ENCODE assay signal across 8 cellular contexts in genomic region chr14:73644531-73645247, GRCh38. TPM values are rescaled to one million over a fixed set of nuclear protein-coding genes. Genes with fewer than 3 reads are reported as not detected.
DNase-seq lines count a peak whose midpoint lies in the region; ATAC-seq and TF ChIP-seq lines count a peak whose summit lies in the region.

A gene with protein sequence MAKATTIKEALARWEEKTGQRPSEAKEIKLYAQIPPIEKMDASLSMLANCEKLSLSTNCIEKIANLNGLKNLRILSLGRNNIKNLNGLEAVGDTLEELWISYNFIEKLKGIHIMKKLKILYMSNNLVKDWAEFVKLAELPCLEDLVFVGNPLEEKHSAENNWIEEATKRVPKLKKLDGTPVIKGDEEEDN (plus strand): TSS chr14:73644986. CDS start chr14:73645040, 54 bp downstream.

- H3K79me2 ChIP-seq in KMS-11 (ENCODE audit: insufficient read depth, low read depth) = no peaks in the 10 kb centered on the region

- no peak within 1 kb of the TSS for H3K27ac ChIP-seq in KMS-11
- peak within 1 kb of the TSS; percentile 91 for H3K27ac ChIP-seq in Panc1 (ENCODE audit: low read length)
- peak within 1 kb of the TSS; percentile 66 to 91 (median 87) for H3K27ac ChIP-seq in esophagus squamous epithelium

- peaks cover 16% of the 10 kb centered on the region for H3K4me1 ChIP-seq in KMS-11 (ENCODE audit: low read depth, poor library complexity, severe bottlenecking)
- 0 out of 2 replicates have a peak, but pooled peaks cover 6% of the 10 kb centered on the region for H3K4me1 ChIP-seq in Panc1 (ENCODE audit: control insufficient read depth, insufficient read depth, low read length)
- H3K4me1 ChIP-seq in esophagus squamous epithelium = peaks cover 4 to 23% (median 10%) of the 10 kb centered on the region in 3 donors

- H4K20me1 ChIP-seq in KMS-11 (ENCODE audit: insufficient read depth) = no peaks in the 10 kb centered on the region

- peak within 1 kb of the TSS; percentile 45; the same call in 1 of the 2 replicates for H3K9ac ChIP-seq in KMS-11

- in situ Hi-C loops in Panc1 (cut with HindIII; ENCODE audit: low pct_unique_long_range_greater_than_20kb, low sequenced_read_pairs) = no loop called here

- POLR2A ChIA-PET in Panc1 (lab: Charles Lee) = no interaction called here

- DNase-seq in DMS79 (lab: John Stamatoyannopoulos, UW) = peak; percentile 93
- peak; percentile 59 for DNase-seq in Panc1 (ENCODE audit: low read depth, low spot score)
- DNase-seq in activated T-cell treated with anti-CD3 and anti-CD28 coated beads, Interleukin-2, amount 50 U/mL, for 72 hours = peak; percentile 94 to 96
- DNase-seq in esophagus squamous epithelium (lab: John Stamatoyannopoulos, UW) = peak; percentile 45
- peak; percentile 95 for DNase-seq in myocyte (ENCODE audit: low read depth)
- peak; percentile 79 to 90 for DNase-seq in stimulated activated CD8-positive, alpha-beta memory T cell treated with anti-CD3 and anti-CD28 coated beads, Interleukin-7, amount 100 ng/mL, for 4 hours (ENCODE audit: low read depth in 2 of 2)

- H3K4me2 ChIP-seq in KMS-11 = peak within 1 kb of the TSS; percentile 61

- H3K9me3 Mint-ChIP-seq in activated T-cell treated with anti-CD3 and anti-CD28 coated beads, Interleukin-2, amount 50 U/mL, for 72 hours = no peaks in the 10 kb centered on the region

- BruUV-seq in Panc1 (replicated peaks; lab: Mats Ljungman, UMichigan) = no TSS peak

- TF ChIP-seq CTCF in KMS-11 (conservative IDR thresholded peaks at IDR 0.05; ENCODE audit: low read depth, low read length) = no peak
- no peak for TF ChIP-seq CTCF in Panc1 (IDR thresholded peaks at IDR 0.05)
- peak in 1 of 6 experiments; percentile 22 for TF ChIP-seq CTCF in esophagus squamous epithelium (IDR thresholded peaks at IDR 0.05)

- H3K4me3 Mint-ChIP-seq in activated T-cell treated with anti-CD3 and anti-CD28 coated beads, Interleukin-2, amount 50 U/mL, for 72 hours = peak within 1 kb of the TSS; percentile 89 to 94

- H3K36me3 Mint-ChIP-seq in activated T-cell treated with anti-CD3 and anti-CD28 coated beads, Interleukin-2, amount 50 U/mL, for 72 hours (ENCODE audit: insufficient read depth in 2 of 2) = no peaks in the 10 kb centered on the region

- H3K4me3 ChIP-seq in KMS-11 (IDR thresholded peaks at IDR 0.05; ENCODE audit: insufficient read depth, low read depth, low read length) = no peak within 1 kb of the TSS
- peak within 1 kb of the TSS; percentile 85 for H3K4me3 ChIP-seq in Panc1 (ENCODE audit: low read depth in 2 of 2, low read length in 2 of 2)
- peak within 1 kb of the TSS; percentile 57 to 87 (median 65) for H3K4me3 ChIP-seq in esophagus squamous epithelium

- no peaks in the 10 kb centered on the region for H3K27me3 Mint-ChIP-seq in activated T-cell treated with anti-CD3 and anti-CD28 coated beads, Interleukin-2, amount 50 U/mL, for 72 hours (ENCODE audit: low read depth)

- no peaks in the 10 kb centered on the region for H3K9me3 ChIP-seq in Panc1 (ENCODE audit: control insufficient read depth, insufficient read depth, low read depth, low read length)
- no peaks in the 10 kb centered on the region for H3K9me3 ChIP-seq in esophagus squamous epithelium

- H3K27me3 ChIP-seq in KMS-11 (ENCODE audit: insufficient read depth, low read depth) (no peaks in the 10 kb centered on the region), Panc1 (ENCODE audit: control insufficient read depth, insufficient read depth, low read length) (no peaks in the 10 kb centered on the region), esophagus squamous epithelium (no peaks in the 10 kb centered on the region)

- peak in 2 of 4 donors; percentile 53 to 55 for TF ChIP-seq POLR2A in esophagus squamous epithelium (IDR thresholded peaks at IDR 0.05)

- peak within 1 kb of the TSS; percentile 72 for H2AFZ ChIP-seq in KMS-11 (ENCODE audit: low read depth)

- CTCF ChIA-PET in Panc1 (lab: Charles Lee) = no interaction called here

- H3K36me3 ChIP-seq in KMS-11 (ENCODE audit: insufficient read depth) (no peaks in the 10 kb centered on the region), Panc1 (ENCODE audit: control insufficient read depth, insufficient read depth, low read length) (no peaks in the 10 kb centered on the region; the same call in 1 of the 2 replicates), esophagus squamous epithelium (no peaks in the 10 kb centered on the region)

- WGBS in esophagus squamous epithelium, 2 donors = 0 to 1% methylated on average over 21 to 28 of the region's 43 CpGs

- intact Hi-C loops in Panc1 (cut with micrococcal nuclease; ENCODE audit: unreplicated experiment) (no loop called here), esophagus squamous epithelium (cut with DNase I) (no loop called here)

- peaks cover 21% of the 10 kb centered on the region for H3K4me1 Mint-ChIP-seq in activated T-cell treated with anti-CD3 and anti-CD28 coated beads, Interleukin-2, amount 50 U/mL, for 72 hours (ENCODE audit: low read depth)

- peak within 1 kb of the TSS; percentile 93 for H3K27ac Mint-ChIP-seq in activated T-cell treated with anti-CD3 and anti-CD28 coated beads, Interleukin-2, amount 50 U/mL, for 72 hours

- ATAC-seq in GM21786 (IDR thresholded peaks at IDR 0.05; ENCODE audit: unreplicated experiment) (peak; percentile 95), Panc1 (peak; percentile 100)
- peak; percentile 100 for ATAC-seq in activated T-cell treated with anti-CD3 and anti-CD28 coated beads, Interleukin-2, amount 50 U/mL, for 72 hours (replicated peaks in 1 of 2)

RNA-seq across cellular contexts. Expression of the gene that starts here (rescaled TPM):
- 15.2 TPM for total RNA-seq in Panc1 (2021; ENCODE audit: unreplicated experiment)
- 3.4 TPM for polyA plus RNA-seq in Panc1 (2012; ENCODE audit: insufficient read length)
- 1 to 10 TPM; 6.8 to 8.3 TPM for total RNA-seq in activated T-cell treated with anti-CD3 and anti-CD28 coated beads, Interleukin-2, amount 50 U/mL, for 72 hours
- 1 to 10 TPM; 1.8 to 6.4 (median 4.1) TPM for total RNA-seq in esophagus squamous epithelium
- total RNA-seq in myocyte = 16.1 and 23.0 TPM in 2 replicates
- polyA plus RNA-seq in myocyte (2012) = 12.5 TPM

Comparison
In these comparisons a context has a peak if more than half of its experiments do, and no peak if none do; other contexts are left out.
1. DNase-seq: peak in every context shown above with its lines; median percentile 95 in activated T-cell treated with anti-CD3 and anti-CD28 coated beads, Interleukin-2, amount 50 U/mL, for 72 hours; 95 in myocyte; 93 in DMS79; 84 in stimulated activated CD8-positive, alpha-beta memory T cell treated with anti-CD3 and anti-CD28 coated beads, Interleukin-7, amount 100 ng/mL, for 4 hours; 59 in Panc1; 45 in esophagus squamous epithelium.